Comparison of ENCODE assay signal across 1 cellular context in genomic region chr19:19835560-19836038, GRCh38.
TF ChIP-seq lines count a peak whose summit lies in the region.

No MANE protein-coding gene starts in this region.

TF ChIP-seq in GM12878, 131 proteins besides CTCF, POLR2A, EP300 and RAD21 (continued from another document):
- TF ChIP-seq E4F1 (IDR thresholded peaks at IDR 0.05; ENCODE audit: borderline replicate concordance, partially characterized antibody) (no peak), MEF2B (IDR thresholded peaks at IDR 0.05; ENCODE audit: partially characterized antibody, poor library complexity, severe bottlenecking) (no peak)
